16 cellular contexts compared by ENCODE assay signal in genomic region chr19:829129-829758, GRCh38. TPM values are rescaled to one million over a fixed set of nuclear protein-coding genes. Genes with fewer than 3 reads are reported as not detected.
DNase-seq lines count a peak whose midpoint lies in the region; ATAC-seq, FAIRE-seq and TF ChIP-seq lines count a peak whose summit lies in the region.
"Had no signal": no experiment of that assay in that cellular context is flagged by ENCODE, and none has a peak within 500 bp of the region (broad histone marks: within the 10 kb centered on the region; RNA-seq: fewer than 3 reads in every experiment).

No MANE protein-coding gene starts in this region.

- DNase-seq in GM12891 (ENCODE audit: insufficient read length, low spot score) = no peak
- DNase-seq in Panc1 (ENCODE audit: low read depth, low spot score) = no peak
- no peak for DNase-seq in neural progenitor cell (ENCODE audit: low spot score)
- DNase-seq in iPS-NIHi11 (ENCODE audit: low spot score) = no peak
- DNase-seq in PC-3 = no peak
- DNase-seq: BE2C; Caco-2; CD8-positive, alpha-beta memory T cell; DND-41; GDM1; GM23248 had no signal

- peaks cover 4% of the 10 kb centered on the region for H3K27me3 Mint-ChIP-seq in neural progenitor cell (ENCODE audit: insufficient read depth, low read depth)

- FAIRE-seq in GM12891 (lab: Jason Lieb, UNC) = no peak
- FAIRE-seq: A204.1, H54 had no signal

- BruUV-seq in Panc1 (replicated peaks; lab: Mats Ljungman, UMichigan) = no TSS peak
- BruUV-seq in PC-3 (replicated peaks; lab: Mats Ljungman, UMichigan) = no TSS peak

- no peaks in the 10 kb centered on the region for H3K9me3 Mint-ChIP-seq in neural progenitor cell
- H3K9me3 Mint-ChIP-seq: CD8-positive, alpha-beta memory T cell had no signal

- 0 out of 2 replicates have a peak, but pooled peaks have one; percentile 11 for ATAC-seq in Panc1
- no peak for ATAC-seq in PC-3
- no peak for ATAC-seq in GM21515 (IDR thresholded peaks at IDR 0.05; ENCODE audit: unreplicated experiment)

- peak overlapping the region; percentile 62 for H3K4me3 Mint-ChIP-seq in neural progenitor cell
- H3K4me3 Mint-ChIP-seq: CD8-positive, alpha-beta memory T cell had no signal

- H3K4me1 ChIP-seq in BLaER1 (peaks cover 33% of the 10 kb centered on the region), Panc1 (ENCODE audit: control insufficient read depth, insufficient read depth, low read length) (peaks cover 2% of the 10 kb centered on the region; the same call in 1 of the 2 replicates), neural progenitor cell (no peaks in the 10 kb centered on the region), PC-3 (ENCODE audit: insufficient read depth, low read length) (no peaks in the 10 kb centered on the region)
- H3K4me1 ChIP-seq: BE2C, Caco-2 had no signal

- H3K27me3 ChIP-seq in BLaER1 (peaks cover 25% of the 10 kb centered on the region), Panc1 (ENCODE audit: control insufficient read depth, insufficient read depth, low read length) (no peaks in the 10 kb centered on the region), neural progenitor cell (no peaks in the 10 kb centered on the region), PC-3 (ENCODE audit: low read length) (no peaks in the 10 kb centered on the region)

- H4K20me1 ChIP-seq in BLaER1 = no peaks in the 10 kb centered on the region
- H4K20me1 ChIP-seq in neural progenitor cell (ENCODE audit: low read depth) = no peaks in the 10 kb centered on the region
- no peaks in the 10 kb centered on the region for H4K20me1 ChIP-seq in PC-3 (ENCODE audit: low read length)

- peaks cover 2% of the 10 kb centered on the region for H3K4me1 Mint-ChIP-seq in neural progenitor cell
- H3K4me1 Mint-ChIP-seq: CD8-positive, alpha-beta memory T cell had no signal

- no peaks in the 10 kb centered on the region for H3F3A ChIP-seq in neural progenitor cell (ENCODE audit: low read depth)
- H3F3A ChIP-seq in PC-3 (ENCODE audit: low read length, unreplicated experiment) = no peaks in the 10 kb centered on the region

- H3K27ac ChIP-seq in BLaER1 = no peak overlapping the region
- no peak overlapping the region for H3K27ac ChIP-seq in Panc1 (ENCODE audit: low read length)
- H3K27ac ChIP-seq in neural progenitor cell = no peak overlapping the region
- no peak overlapping the region for H3K27ac ChIP-seq in PC-3 (ENCODE audit: low read length)
- H3K27ac ChIP-seq: GM23248 had no signal

- H3K9me3 ChIP-seq in BLaER1 = no peaks in the 10 kb centered on the region
- H3K9me3 ChIP-seq in Panc1 (ENCODE audit: control insufficient read depth, insufficient read depth, low read depth, low read length) = no peaks in the 10 kb centered on the region
- no peaks in the 10 kb centered on the region for H3K9me3 ChIP-seq in neural progenitor cell (ENCODE audit: low read depth)
- no peaks in the 10 kb centered on the region for H3K9me3 ChIP-seq in PC-3 (ENCODE audit: low read length)
- H3K9me3 ChIP-seq: BE2C, Caco-2 had no signal

- intact Hi-C loops in Panc1 (cut with micrococcal nuclease; ENCODE audit: unreplicated experiment) (no loop called here), PC-3 (cut with micrococcal nuclease) (no loop called here)

- TF ChIP-seq POLR2A in GM12891 (IDR thresholded peaks at IDR 0.05; ENCODE audit: low read depth, low read length) = no peak

- H3K4me3 ChIP-seq in BLaER1 (no peak overlapping the region), Panc1 (ENCODE audit: low read depth in 2 of 2, low read length in 2 of 2) (no peak overlapping the region), neural progenitor cell (no peak overlapping the region), PC-3 (ENCODE audit: low read length) (no peak overlapping the region)
- H3K4me3 ChIP-seq: GM23248 had no signal

- H3K9me2 ChIP-seq in PC-3 (replicated peaks; ENCODE audit: low read length) = no peaks in the 10 kb centered on the region

- H3K4me2 ChIP-seq in BLaER1 (peak overlapping the region; percentile 82), neural progenitor cell (no peak overlapping the region), PC-3 (ENCODE audit: low read length) (no peak overlapping the region)

- in situ Hi-C loops in Panc1 (cut with HindIII; ENCODE audit: low pct_unique_long_range_greater_than_20kb, low sequenced_read_pairs) = no loop called here

- H3K9ac ChIP-seq in BLaER1 (no peak overlapping the region), neural progenitor cell (no peak overlapping the region), PC-3 (ENCODE audit: low read length) (no peak overlapping the region)
- H3K9ac ChIP-seq: GM23248 had no signal

- H3K36me3 ChIP-seq in BLaER1 = no peaks in the 10 kb centered on the region
- H3K36me3 ChIP-seq in Panc1 (ENCODE audit: control insufficient read depth, insufficient read depth, low read length) = no peaks in the 10 kb centered on the region
- H3K36me3 ChIP-seq in neural progenitor cell = no peaks in the 10 kb centered on the region
- H3K36me3 ChIP-seq in PC-3 (ENCODE audit: low read depth, low read length) = no peaks in the 10 kb centered on the region
- H3K36me3 ChIP-seq: BE2C had no signal

- POLR2A ChIA-PET in Panc1 (lab: Charles Lee) = no interaction called here
- POLR2A ChIA-PET in PC-3 (lab: Charles Lee; ENCODE audit: unreplicated experiment) = no interaction called here

- H3K27ac Mint-ChIP-seq in neural progenitor cell = no peak overlapping the region
- H3K27ac Mint-ChIP-seq: CD8-positive, alpha-beta memory T cell had no signal

- CTCF ChIA-PET in Panc1 (lab: Charles Lee) (no interaction called here), PC-3 (lab: Charles Lee) (no interaction called here)

- TF ChIP-seq CTCF in Panc1 (IDR thresholded peaks at IDR 0.05) = no peak
- TF ChIP-seq CTCF in neural progenitor cell (IDR thresholded peaks at IDR 0.05) = no peak
- no peak for TF ChIP-seq CTCF in PC-3 (conservative IDR thresholded peaks at IDR 0.05; ENCODE audit: low read depth, low read length)

- H2AFZ ChIP-seq in neural progenitor cell (replicated peaks) = no peak overlapping the region
- no peak overlapping the region for H2AFZ ChIP-seq in PC-3 (ENCODE audit: low read length)
- H2AFZ ChIP-seq: GM23248 had no signal

- no peaks in the 10 kb centered on the region for H3K36me3 Mint-ChIP-seq in neural progenitor cell
- H3K36me3 Mint-ChIP-seq: CD8-positive, alpha-beta memory T cell had no signal

- H3K79me2 ChIP-seq in neural progenitor cell (ENCODE audit: low read depth) = no peaks in the 10 kb centered on the region
- no peaks in the 10 kb centered on the region for H3K79me2 ChIP-seq in PC-3 (ENCODE audit: low read length)

TF ChIP-seq in GM12891, 5 proteins besides CTCF, POLR2A, EP300 and RAD21:
- TF ChIP-seq TAF1 (IDR thresholded peaks at IDR 0.05; ENCODE audit: low read depth, low read length) (no peak), POU2F2 (IDR thresholded peaks at IDR 0.05; ENCODE audit: low read depth, low read length) (peak; percentile 61; the same call in 1 of the 2 replicates), SPI1 (IDR thresholded peaks at IDR 0.05; ENCODE audit: low read depth, low read length) (no peak), PAX5 (IDR thresholded peaks at IDR 0.05; ENCODE audit: insufficient read depth, low read length, severe bottlenecking) (no peak), POLR2AphosphoS5 (IDR thresholded peaks at IDR 0.05; ENCODE audit: low read depth, low read length) (no peak)

RNA-seq across cellular contexts. Expression of gene AZU1, which starts 1.6 kb away (rescaled TPM):
- polyA plus RNA-seq in GM12891 (2012; ENCODE audit: low read depth, missing spikeins) = 0.10 TPM
- 5.8 TPM for total RNA-seq in Panc1 (2021; ENCODE audit: unreplicated experiment)
- 5.9 TPM for polyA plus RNA-seq in Panc1 (2012; ENCODE audit: insufficient read length)
- 1.0 and 2.0 TPM in 2 replicates for total RNA-seq in neural progenitor cell (ENCODE audit: low replicate concordance)
- not detected in 2 replicates for total RNA-seq in PC-3 (2014; rRNA removed)
- total RNA-seq: Caco-2; CD8-positive, alpha-beta memory T cell; GM23248; HT-29 had no signal
- polyA plus RNA-seq: CD8-positive, alpha-beta memory T cell; GM23248 had no signal

RNA-seq across cellular contexts. Expression of gene PLPPR3, which starts 7.5 kb away (rescaled TPM):
- polyA plus RNA-seq in GM12891 (2012; ENCODE audit: low read depth, missing spikeins) = 0.15 TPM
- 63.7 TPM for total RNA-seq in Panc1 (2021; ENCODE audit: unreplicated experiment)
- polyA plus RNA-seq in Panc1 (2012; ENCODE audit: insufficient read length) = 123 TPM
- 15.6 and 91.6 TPM in 2 replicates for total RNA-seq in neural progenitor cell (ENCODE audit: low replicate concordance)
- not detected in 2 replicates for total RNA-seq in PC-3 (2014; rRNA removed)
- total RNA-seq: CD8-positive, alpha-beta memory T cell; HT-29 had no signal
- polyA plus RNA-seq: CD8-positive, alpha-beta memory T cell; GM23248 had no signal

RNA-seq across cellular contexts. Expression of gene PRTN3, which starts 11.6 kb away (rescaled TPM):
- polyA plus RNA-seq in GM12891 (2012; ENCODE audit: low read depth, missing spikeins) = not detected
- total RNA-seq in Panc1 (2021; ENCODE audit: unreplicated experiment) = 1.5 TPM
- 2.6 TPM for polyA plus RNA-seq in Panc1 (2012; ENCODE audit: insufficient read length)
- total RNA-seq in neural progenitor cell (ENCODE audit: low replicate concordance) = 0.28 TPM in 1 of 2 replicates, not detected in the other
- total RNA-seq in PC-3 (2014; rRNA removed) = 0.29 and 0.40 TPM in 2 replicates
- total RNA-seq: CD8-positive, alpha-beta memory T cell; GM23248; HT-29 had no signal
- polyA plus RNA-seq: CD8-positive, alpha-beta memory T cell; GM23248 had no signal

RNA-seq across cellular contexts. Expression of gene ELANE, which starts 22.9 kb away (rescaled TPM):
- not detected for polyA plus RNA-seq in GM12891 (2012; ENCODE audit: low read depth, missing spikeins)
- total RNA-seq in Panc1 (2021; ENCODE audit: unreplicated experiment) (0.57 TPM), neural progenitor cell (ENCODE audit: low replicate concordance) (not detected in 2 replicates), PC-3 (2014; rRNA removed) (not detected in 2 replicates)
- 0.40 TPM for polyA plus RNA-seq in Panc1 (2012; ENCODE audit: insufficient read length)
- total RNA-seq: Caco-2; CD8-positive, alpha-beta memory T cell; GM23248; HT-29 had no signal
- polyA plus RNA-seq: CD8-positive, alpha-beta memory T cell had no signal

RNA-seq across cellular contexts. Expression of gene CFD, which starts 30.2 kb away (rescaled TPM):
- polyA plus RNA-seq in GM12891 (2012; ENCODE audit: low read depth, missing spikeins) = 0.27 TPM
- total RNA-seq in Panc1 (2021; ENCODE audit: unreplicated experiment) (9.9 TPM), neural progenitor cell (ENCODE audit: low replicate concordance) (0.90 TPM in 1 of 2 replicates, not detected in the other), PC-3 (2014; rRNA removed) (22.4 and 38.0 TPM in 2 replicates)
- polyA plus RNA-seq in Panc1 (2012; ENCODE audit: insufficient read length) = 58.2 TPM

Comparison
In these comparisons a context has a peak if more than half of its experiments do, and no peak if none do; other contexts are left out.
1. RNA of gene PLPPR3, which starts 7.5 kb away (total RNA-seq): 63.7 TPM in Panc1 (single experiment) and 15.6 to 91.6 TPM in neural progenitor cell; not detected in PC-3; every median in the first group is over 10 times any median in the second.